8 cellular contexts compared by ENCODE assay signal in genomic region chr7:27096756-27097514, GRCh38. TPM values are rescaled to one million over a fixed set of nuclear protein-coding genes. Genes with fewer than 3 reads are reported as not detected.
DNase-seq lines count a peak whose midpoint lies in the region; ATAC-seq lines count a peak whose summit lies in the region.

No MANE protein-coding gene starts in this region.

- H3K27ac ChIP-seq in mesodermal cell (ENCODE audit: low read depth, low read length, severe bottlenecking) (peak overlapping the region; percentile 80), aorta (ENCODE audit: low read depth in 1 of 2, low read length in 2 of 2) (peak overlapping the region; percentile 18 to 90)

- peaks cover 94% of the 10 kb centered on the region for H3K27me3 ChIP-seq in NT2/D1 (ENCODE audit: insufficient read depth, insufficient read length)
- H3K27me3 ChIP-seq in aorta (ENCODE audit: control insufficient read depth in 1 of 2, insufficient read depth in 2 of 2, low read length in 1 of 2): no peaks in the 10 kb centered on the region

- H3K36me3 Mint-ChIP-seq in activated CD4-positive, alpha-beta T cell treated with anti-CD3 and anti-CD28 coated beads for 36 hours (ENCODE audit: low read depth): no peaks in the 10 kb centered on the region
- peaks cover 63% of the 10 kb centered on the region for H3K36me3 Mint-ChIP-seq in dendritic cell treated with granulocyte-macrophage colony-stimulating factor and Interleukin-4, amounts not matched to agents 40 ng/mL and 50 ng/mL, for 4 days (ENCODE audit: low read depth)

- DNase-seq in activated CD4-positive, alpha-beta T cell treated with anti-CD3 and anti-CD28 coated beads for 36 hours: peak; percentile 11
- DNase-seq in activated CD4-positive, alpha-beta T cell treated with anti-CD3 and anti-CD28 coated beads for 4 hours: no peak
- no peak for DNase-seq in NT2/D1 (ENCODE audit: low read depth, low spot score)
- peak; percentile 72 to 83 for DNase-seq in aorta
- no peak for DNase-seq in activated effector memory CD4-positive, alpha-beta T cell treated with anti-CD3 and anti-CD28 coated beads, Interleukin-2, amount 50 U/mL, for 16 hours
- no peak for DNase-seq in KG1 (lab: John Stamatoyannopoulos, UW)

- no peaks in the 10 kb centered on the region for H3K9me3 ChIP-seq in NT2/D1 (ENCODE audit: insufficient read depth, low read length)
- no peaks in the 10 kb centered on the region for H3K9me3 ChIP-seq in mesodermal cell (ENCODE audit: control insufficient read depth, low read length)
- H3K9me3 ChIP-seq in aorta (ENCODE audit: control insufficient read depth, low read length): no peaks in the 10 kb centered on the region

- no peak for ATAC-seq in activated CD4-positive, alpha-beta T cell treated with anti-CD3 and anti-CD28 coated beads for 36 hours
- peak; percentile 70 for ATAC-seq in aorta (ENCODE audit: low FRiP score)

- H3K27me3 Mint-ChIP-seq in activated CD4-positive, alpha-beta T cell treated with anti-CD3 and anti-CD28 coated beads for 36 hours: peaks cover 84% of the 10 kb centered on the region
- H3K27me3 Mint-ChIP-seq in dendritic cell treated with granulocyte-macrophage colony-stimulating factor and Interleukin-4, amounts not matched to agents 40 ng/mL and 50 ng/mL, for 4 days: peaks cover 84% of the 10 kb centered on the region

- POLR2A ChIA-PET in activated CD4-positive, alpha-beta T cell treated with anti-CD3 and anti-CD28 coated beads for 36 hours (lab: Charles Lee): no interaction called here

- 0 to 1% methylated on average over 17 to 21 of the region's 41 CpGs for WGBS in mesodermal cell (ENCODE audit: insufficient coverage in 2 of 2), 2 experiments
- 0 to 1% methylated on average over 36 to 41 of the region's 41 CpGs for WGBS in aorta, 2 donors

- H3K4me3 ChIP-seq in NT2/D1 (ENCODE audit: insufficient read length, low read depth) (peak overlapping the region; percentile 60), mesodermal cell (ENCODE audit: extremely low read depth, insufficient read depth, low read length, poor library complexity, severe bottlenecking) (peak overlapping the region; percentile 67), aorta (ENCODE audit: low read length in 2 of 2) (peak overlapping the region; percentile 80 to 91)

- CTCF ChIA-PET in activated CD4-positive, alpha-beta T cell treated with anti-CD3 and anti-CD28 coated beads for 36 hours (lab: Charles Lee): interaction anchor here (0.7 to 1.3 kb wide), 5 partner anchors 52 to 145 kb away, joined by 3 to 5 read pairs (median 4); no protein-coding TSS in a partner anchor

- peak overlapping the region; percentile 76 for H3K9ac ChIP-seq in NT2/D1 (ENCODE audit: insufficient read length, low read depth)

- no peaks in the 10 kb centered on the region for H3K9me3 Mint-ChIP-seq in activated CD4-positive, alpha-beta T cell treated with anti-CD3 and anti-CD28 coated beads for 36 hours (ENCODE audit: low read depth)
- no peaks in the 10 kb centered on the region for H3K9me3 Mint-ChIP-seq in dendritic cell treated with granulocyte-macrophage colony-stimulating factor and Interleukin-4, amounts not matched to agents 40 ng/mL and 50 ng/mL, for 4 days

- H3K36me3 ChIP-seq in NT2/D1 (ENCODE audit: insufficient read depth, insufficient read length, low read length) (peaks cover 9% of the 10 kb centered on the region), mesodermal cell (ENCODE audit: control insufficient read depth, insufficient read depth, low read length) (no peaks in the 10 kb centered on the region), aorta (ENCODE audit: control insufficient read depth in 1 of 2, insufficient read depth in 2 of 2, low read length in 1 of 2) (no peaks in the 10 kb centered on the region)

- H3K4me3 Mint-ChIP-seq in activated CD4-positive, alpha-beta T cell treated with anti-CD3 and anti-CD28 coated beads for 36 hours: peak overlapping the region; percentile 70
- H3K4me3 Mint-ChIP-seq in dendritic cell treated with granulocyte-macrophage colony-stimulating factor and Interleukin-4, amounts not matched to agents 40 ng/mL and 50 ng/mL, for 4 days: peak overlapping the region; percentile 91

- H3K27ac Mint-ChIP-seq in activated CD4-positive, alpha-beta T cell treated with anti-CD3 and anti-CD28 coated beads for 36 hours: peak overlapping the region; percentile 38
- H3K27ac Mint-ChIP-seq in dendritic cell treated with granulocyte-macrophage colony-stimulating factor and Interleukin-4, amounts not matched to agents 40 ng/mL and 50 ng/mL, for 4 days: peak overlapping the region; percentile 95

- intact Hi-C loops in activated CD4-positive, alpha-beta T cell treated with anti-CD3 and anti-CD28 coated beads for 36 hours (cut with DNase I, micrococcal nuclease): loop anchor here (1.0 to 10.0 kb wide), 10 partner anchors 35 to 1235 kb away; partner anchors contain the start of genes SKAP2 (in 2 of the 2), EVX1 (in 1 of the 2), HOXA4 (in 1 of the 2) and HOXA7 (in 1 of the 2)
- intact Hi-C loops in dendritic cell treated with granulocyte-macrophage colony-stimulating factor and Interleukin-4, amounts not matched to agents 40 ng/mL and 50 ng/mL, for 4 days (cut with micrococcal nuclease): loop anchor here (1.0 to 10.0 kb wide), 5 partner anchors 33 to 1232 kb away; partner anchors contain the start of genes HOXA3, HOXA4, HOXA7 and SKAP2
- intact Hi-C loops in aorta (cut with DNase I): loop anchor here (1.0 to 5.0 kb wide), 5 partner anchors 20 to 233 kb away; partner anchors contain the start of genes HOXA4 (in 1 of the 2), HOXA5 (in 1 of the 2) and SKAP2 (in 1 of the 2)

- H3K4me1 ChIP-seq in NT2/D1 (ENCODE audit: insufficient read depth, insufficient read length) (peaks cover 13% of the 10 kb centered on the region), mesodermal cell (ENCODE audit: control insufficient read depth, insufficient read depth, low read length, poor library complexity, severe bottlenecking) (peaks cover 33% of the 10 kb centered on the region), aorta (ENCODE audit: control insufficient read depth in 1 of 2, insufficient read depth in 2 of 2, low read length in 2 of 2) (no peaks in the 10 kb centered on the region)

- peaks cover 26% of the 10 kb centered on the region for H3K4me1 Mint-ChIP-seq in activated CD4-positive, alpha-beta T cell treated with anti-CD3 and anti-CD28 coated beads for 36 hours
- H3K4me1 Mint-ChIP-seq in dendritic cell treated with granulocyte-macrophage colony-stimulating factor and Interleukin-4, amounts not matched to agents 40 ng/mL and 50 ng/mL, for 4 days (ENCODE audit: low read depth): peaks cover 75% of the 10 kb centered on the region

RNA-seq across cellular contexts. Expression of gene HOXA1, which starts 1.1 kb away (rescaled TPM):
- total RNA-seq in activated CD4-positive, alpha-beta T cell treated with anti-CD3 and anti-CD28 coated beads for 36 hours: under 1 TPM; 0.12 to 0.14 TPM
- polyA plus RNA-seq in mesodermal cell (2013, experiment 1 of 2): 7.3 TPM
- polyA plus RNA-seq in mesodermal cell (2013, experiment 2 of 2): 8.7 TPM
- 1 to 10 TPM; 1.3 to 1.6 TPM for total RNA-seq in aorta
- polyA plus RNA-seq in aorta: under 1 TPM; 0.59 to 0.88 TPM

RNA-seq across cellular contexts. Expression of gene HOXA2, which starts 5.5 kb away (rescaled TPM):
- not detected for total RNA-seq in activated CD4-positive, alpha-beta T cell treated with anti-CD3 and anti-CD28 coated beads for 36 hours
- polyA plus RNA-seq in mesodermal cell (2013, experiment 1 of 2): 4.3 TPM
- 3.0 TPM for polyA plus RNA-seq in mesodermal cell (2013, experiment 2 of 2)
- 1 to 10 TPM; 1.6 to 4.7 TPM for total RNA-seq in aorta
- polyA plus RNA-seq in aorta: 1 to 10 TPM; 2.3 to 3.6 TPM

RNA-seq across cellular contexts. Expression of gene HOXA4, which starts 33.6 kb away (rescaled TPM):
- under 1 TPM in 1 of 2 experiments, not detected in 1; 0.25 TPM for total RNA-seq in activated CD4-positive, alpha-beta T cell treated with anti-CD3 and anti-CD28 coated beads for 36 hours
- 2.1 TPM for polyA plus RNA-seq in mesodermal cell (2013, experiment 1 of 2)
- polyA plus RNA-seq in mesodermal cell (2013, experiment 2 of 2): 2.3 TPM
- 10 to 100 TPM in 1 of 2 donors, 1 to 10 TPM in 1; 5.6 to 11.6 TPM for total RNA-seq in aorta
- polyA plus RNA-seq in aorta: 10 to 100 TPM in 1 of 2 donors, 1 to 10 TPM in 1; 2.6 to 10.1 TPM

RNA-seq across cellular contexts. Expression of gene HOXA5, which starts 46.5 kb away (rescaled TPM):
- total RNA-seq in activated CD4-positive, alpha-beta T cell treated with anti-CD3 and anti-CD28 coated beads for 36 hours: not detected
- polyA plus RNA-seq in mesodermal cell (2013, experiment 1 of 2): 5.5 TPM
- 4.9 TPM for polyA plus RNA-seq in mesodermal cell (2013, experiment 2 of 2)
- total RNA-seq in aorta: 10 to 100 TPM in 1 of 2 donors, 1 to 10 TPM in 1; 8.0 to 11.8 TPM
- 1 to 10 TPM; 1.6 to 2.7 TPM for polyA plus RNA-seq in aorta

RNA-seq across cellular contexts. Expression of gene HOXA6, which starts 50.6 kb away (rescaled TPM):
- total RNA-seq in activated CD4-positive, alpha-beta T cell treated with anti-CD3 and anti-CD28 coated beads for 36 hours: not detected
- 4.2 TPM for polyA plus RNA-seq in mesodermal cell (2013, experiment 1 of 2)
- polyA plus RNA-seq in mesodermal cell (2013, experiment 2 of 2): 2.2 TPM
- total RNA-seq in aorta: 1 to 10 TPM; 6.3 to 7.6 TPM
- under 1 TPM in 1 of 2 donors, not detected in 1; 0.97 TPM for polyA plus RNA-seq in aorta

Comparison
In these comparisons a context has a peak if more than half of its experiments do, and no peak if none do; other contexts are left out.
1. DNase-seq: peak in activated CD4-positive, alpha-beta T cell treated with anti-CD3 and anti-CD28 coated beads for 36 hours (single experiment) and aorta (2 of 2); none in activated CD4-positive, alpha-beta T cell treated with anti-CD3 and anti-CD28 coated beads for 4 hours (0 of 2), NT2/D1 (single experiment), activated effector memory CD4-positive, alpha-beta T cell treated with anti-CD3 and anti-CD28 coated beads, Interleukin-2, amount 50 U/mL, for 16 hours (single experiment) and KG1 (single experiment).
2. RNA of gene HOXA4, which starts 33.6 kb away (total RNA-seq): 5.6 to 11.6 TPM in aorta; 0.25 TPM in activated CD4-positive, alpha-beta T cell treated with anti-CD3 and anti-CD28 coated beads for 36 hours; every median in the first group is over 4 times any median in the second.
3. Peak in every context shown above with its lines, with median percentiles within 50 percentile points of each other: H3K4me3 ChIP-seq.